ENCODE assay signal across 29 cellular contexts in the genomic region with DNA sequence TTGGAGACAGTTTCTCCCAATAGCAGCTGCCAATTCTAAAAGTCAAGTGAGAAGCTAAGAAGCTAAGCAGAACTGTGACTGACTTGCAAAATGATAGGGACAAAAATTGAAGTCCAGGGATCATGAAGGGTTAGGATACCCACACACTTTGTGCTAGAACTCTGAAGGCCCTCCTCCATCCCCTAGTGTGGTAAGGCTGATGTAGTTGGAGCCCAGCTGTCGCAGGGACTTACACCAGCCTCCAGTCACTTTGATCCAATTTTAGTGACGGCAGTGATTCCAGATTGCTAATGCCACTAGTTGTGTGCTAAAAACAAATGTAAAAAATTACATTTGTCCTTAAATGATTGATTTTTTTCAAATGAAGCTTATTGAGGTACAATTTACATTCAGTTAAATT.
"Had no signal": no experiment of that assay in that cellular context is flagged by ENCODE, and none has a peak within 500 bp of the region (broad histone marks: within the 10 kb centered on the region; RNA-seq: fewer than 3 reads in every experiment).

No MANE protein-coding gene starts in this region.

- H3K4me1 Mint-ChIP-seq: activated T-helper 17 cell treated with anti-CD3 and anti-CD28 coated beads, Interleukin-2, amount 50 U/mL, for 72 hours had no signal

- H3K36me3 ChIP-seq: esophagus squamous epithelium, gastrocnemius medialis, heart left ventricle, thoracic aorta, upper lobe of left lung had no signal

- H3K4me1 ChIP-seq: parathyroid adenoma had no signal

- DNase-seq: activated CD4-positive, alpha-beta T cell treated with anti-CD3 and anti-CD28 coated beads, Interleukin-2, amount 50 U/mL, for 4 hours; activated CD8-positive, alpha-beta memory T cell treated with anti-CD3 and anti-CD28 coated beads for 24 hours; activated CD8-positive, alpha-beta memory T cell treated with anti-CD3 and anti-CD28 coated beads, Interleukin-2, amount 50 U/mL, for 4 hours; activated T-cell treated with anti-CD3 and anti-CD28 coated beads, Interleukin-2, amount 50 U/mL, for 24 hours; aorta; central memory CD4-positive, alpha-beta T cell; effector memory CD8-positive, alpha-beta T cell; esophagus squamous epithelium; gastrocnemius medialis; heart left ventricle; left ventricle myocardium superior; mammary epithelial cell; nucleus accumbens; stimulated activated CD4-positive, alpha-beta T cell treated with anti-CD3 and anti-CD28 coated beads, Interleukin-2, amount 100 ng/mL, for 48 hours; stimulated activated CD8-positive, alpha-beta memory T cell treated with anti-CD3 and anti-CD28 coated beads, Interleukin-4, amount 100 ng/mL, for 48 hours; stimulated activated naive B cell treated with anti-CD40 and anti-IgM and Interleukin-4, amounts not matched to agents 10 μg/mL and 1 μg/mL and 100 μg/mL, for 72 hours; T-helper 1 cell; T-helper 9 cell; upper lobe of left lung had no signal

- H3K27ac Mint-ChIP-seq: activated naive CD4-positive, alpha-beta T cell treated with anti-CD3 and anti-CD28 coated beads, Interleukin-2, amount 50 U/mL, for 72 hours; activated T-cell treated with anti-CD3 and anti-CD28 coated beads, Interleukin-2, amount 50 U/mL, for 24 hours; activated T-helper 17 cell treated with anti-CD3 and anti-CD28 coated beads, Interleukin-2, amount 50 U/mL, for 72 hours; effector memory CD8-positive, alpha-beta T cell; mesothelial cell of epicardium; natural killer cell treated with Interleukin-12 subunit alpha and Interleukin-12 subunit beta and Interleukin-15 and Interleukin-18, amount 100 ng/mL, for 72 hours; stimulated activated naive B cell treated with anti-CD40 and anti-IgM and Interleukin-4, amounts not matched to agents 10 μg/mL and 1 μg/mL and 100 μg/mL, for 72 hours; WTC11 had no signal

- H3K36me3 Mint-ChIP-seq: activated naive CD4-positive, alpha-beta T cell treated with anti-CD3 and anti-CD28 coated beads, Interleukin-2, amount 50 U/mL, for 72 hours; mesothelial cell of epicardium; natural killer cell treated with Interleukin-12 subunit alpha and Interleukin-12 subunit beta and Interleukin-15 and Interleukin-18, amount 100 ng/mL, for 72 hours; stimulated activated naive B cell treated with anti-CD40 and anti-IgM and Interleukin-4, amounts not matched to agents 10 μg/mL and 1 μg/mL and 100 μg/mL, for 72 hours had no signal

- H3K4me3 ChIP-seq: esophagus squamous epithelium, gastrocnemius medialis, heart left ventricle, smooth muscle cell, thoracic aorta, upper lobe of left lung had no signal

- H3K9me3 ChIP-seq: esophagus squamous epithelium, gastrocnemius medialis, thoracic aorta, upper lobe of left lung had no signal

- ATAC-seq: activated naive CD4-positive, alpha-beta T cell treated with anti-CD3 and anti-CD28 coated beads, Interleukin-2, amount 50 U/mL, for 72 hours; activated T-helper 17 cell treated with anti-CD3 and anti-CD28 coated beads, Interleukin-2, amount 50 U/mL, for 72 hours; effector memory CD8-positive, alpha-beta T cell; gastrocnemius medialis; heart left ventricle; left ventricle myocardium superior; natural killer cell treated with Interleukin-12 subunit alpha and Interleukin-12 subunit beta and Interleukin-15 and Interleukin-18, amount 100 ng/mL, for 72 hours; sciatic nerve; stimulated activated naive B cell treated with anti-CD40 and anti-IgM and Interleukin-4, amounts not matched to agents 10 μg/mL and 1 μg/mL and 100 μg/mL, for 72 hours; WTC11 had no signal

- H3K27me3 ChIP-seq: esophagus squamous epithelium, gastrocnemius medialis, heart left ventricle, upper lobe of left lung had no signal

- H3K27ac ChIP-seq: esophagus squamous epithelium, gastrocnemius medialis, heart left ventricle, parathyroid adenoma, thoracic aorta, upper lobe of left lung had no signal

- H3K4me3 Mint-ChIP-seq: activated T-cell treated with anti-CD3 and anti-CD28 coated beads, Interleukin-2, amount 50 U/mL, for 24 hours; activated T-helper 17 cell treated with anti-CD3 and anti-CD28 coated beads, Interleukin-2, amount 50 U/mL, for 72 hours; brain; effector memory CD8-positive, alpha-beta T cell; mesothelial cell of epicardium; natural killer cell treated with Interleukin-12 subunit alpha and Interleukin-12 subunit beta and Interleukin-15 and Interleukin-18, amount 100 ng/mL, for 72 hours; stimulated activated naive B cell treated with anti-CD40 and anti-IgM and Interleukin-4, amounts not matched to agents 10 μg/mL and 1 μg/mL and 100 μg/mL, for 72 hours; WTC11 had no signal

- H3K27me3 Mint-ChIP-seq: activated T-cell treated with anti-CD3 and anti-CD28 coated beads, Interleukin-2, amount 50 U/mL, for 24 hours; activated T-helper 17 cell treated with anti-CD3 and anti-CD28 coated beads, Interleukin-2, amount 50 U/mL, for 72 hours; effector memory CD8-positive, alpha-beta T cell; natural killer cell treated with Interleukin-12 subunit alpha and Interleukin-12 subunit beta and Interleukin-15 and Interleukin-18, amount 100 ng/mL, for 72 hours had no signal
